8 cellular contexts compared by ENCODE assay signal in the genomic region with DNA sequence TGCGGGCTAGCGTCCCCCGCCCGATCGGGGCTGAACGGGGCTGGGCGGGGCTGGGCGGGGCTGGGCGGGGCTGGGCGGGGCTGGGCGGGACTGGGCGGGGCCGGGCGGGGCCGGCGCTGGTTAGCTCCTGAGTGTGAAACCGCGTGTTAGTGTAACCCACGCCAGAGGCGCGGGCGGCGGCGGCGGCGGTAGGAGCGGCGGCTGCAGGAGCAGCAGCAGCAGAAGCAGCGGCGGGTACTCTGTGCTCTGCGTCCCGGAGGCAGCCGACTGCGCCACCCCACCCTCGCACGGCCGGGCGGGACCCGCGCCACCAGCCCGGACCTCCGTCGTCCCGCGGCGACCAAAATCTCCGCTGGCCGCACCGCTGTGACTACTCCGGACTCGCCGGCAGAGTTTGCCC.
DNase-seq lines count a peak whose midpoint lies in the region; ATAC-seq and TF ChIP-seq lines count a peak whose summit lies in the region.

No MANE protein-coding gene starts in this region.

- no peaks in the 10 kb centered on the region for H3K4me1 ChIP-seq in RWPE2 (ENCODE audit: insufficient read depth, poor library complexity, severe bottlenecking)
- no peaks in the 10 kb centered on the region for H3K4me1 ChIP-seq in skeletal muscle satellite cell (ENCODE audit: control insufficient read depth, insufficient read depth, low read length)

- peak overlapping the region; percentile 15 for H3K4me2 ChIP-seq in skeletal muscle satellite cell (ENCODE audit: low read length)

- H3K27ac ChIP-seq in RWPE2 (ENCODE audit: poor library complexity, severe bottlenecking) = no peak overlapping the region

- TF ChIP-seq CTCF in RWPE2 (IDR thresholded peaks at IDR 0.05; ENCODE audit: poor library complexity, severe bottlenecking) = no peak
- TF ChIP-seq CTCF in epithelial cell of esophagus (IDR thresholded peaks at IDR 0.05; ENCODE audit: insufficient read depth, low read depth, low read length, missing control alignments) = no peak

- peaks cover 29% of the 10 kb centered on the region for H3K27me3 ChIP-seq in RWPE2 (ENCODE audit: insufficient read depth, poor library complexity, severe bottlenecking)
- peaks cover 7% of the 10 kb centered on the region for H3K27me3 ChIP-seq in skeletal muscle satellite cell (ENCODE audit: control insufficient read depth, insufficient read depth, low read length)

- DNase-seq in D341Med (ENCODE audit: low spot score) = peak; percentile 19
- no peak for DNase-seq in RWPE2 (ENCODE audit: low spot score)
- DNase-seq in epithelial cell of esophagus (ENCODE audit: low read depth) = peak; percentile 4
- DNase-seq in superior temporal gyrus (ENCODE audit: extremely low spot score) = no peak
- DNase-seq in H4 (ENCODE audit: low spot score) = no peak

- H3K36me3 ChIP-seq in RWPE2 (ENCODE audit: low read depth) (no peaks in the 10 kb centered on the region), skeletal muscle satellite cell (ENCODE audit: insufficient read depth, low read length) (no peaks in the 10 kb centered on the region)

- ATAC-seq in RWPE2 (ENCODE audit: low read depth) (peak; percentile 17; the same call in 1 of the 3 replicates), HG02938 (IDR thresholded peaks at IDR 0.05; ENCODE audit: unreplicated experiment) (no peak), GM18861 (IDR thresholded peaks at IDR 0.05; ENCODE audit: unreplicated experiment) (no peak)

- H3K4me3 ChIP-seq in RWPE2 (ENCODE audit: severe bottlenecking) = no peak overlapping the region
- H3K4me3 ChIP-seq in epithelial cell of esophagus (ENCODE audit: low read length) = no peak overlapping the region
- no peak overlapping the region for H3K4me3 ChIP-seq in skeletal muscle satellite cell (ENCODE audit: low read length)

- H3K9ac ChIP-seq in skeletal muscle satellite cell (ENCODE audit: low read depth, low read length) = no peak overlapping the region

- H3K9me3 ChIP-seq in RWPE2 (ENCODE audit: severe bottlenecking) (no peaks in the 10 kb centered on the region), skeletal muscle satellite cell (replicated peaks; ENCODE audit: low read length) (no peaks in the 10 kb centered on the region)

Comparison
In these comparisons a context has a peak if more than half of its experiments do, and no peak if none do; other contexts are left out.
1. DNase-seq: peak in D341Med (single experiment) and epithelial cell of esophagus (single experiment); none in RWPE2 (single experiment), superior temporal gyrus (single experiment) and H4 (single experiment).